In genomic region chr18:51151568-51152511, GRCh38 we compare ENCODE assay signal across 8 cellular contexts. TPM values are rescaled to one million over a fixed set of nuclear protein-coding genes. Genes with fewer than 3 reads are reported as not detected.
A peak's percentile ranks its signal among the peaks of the same experiment; 100 is the strongest.
DNase-seq lines count a peak whose midpoint lies in the region; ATAC-seq and TF ChIP-seq lines count a peak whose summit lies in the region.

No MANE protein-coding gene starts in this region.

- no peak overlapping the region for H3K23ac ChIP-seq in H9 (ENCODE audit: insufficient read length, low read depth, low read length)

- no peaks in the 10 kb centered on the region for H3K4me1 ChIP-seq in H9 (ENCODE audit: insufficient read depth, low read length)

- peaks cover 21% of the 10 kb centered on the region for H3K4me1 Mint-ChIP-seq in CD14-positive monocyte
- peaks cover 4 to 5% of the 10 kb centered on the region in 2 experiments for H3K4me1 Mint-ChIP-seq in H9
- H3K4me1 Mint-ChIP-seq in WTC11 = no peaks in the 10 kb centered on the region

- no peak overlapping the region for H4K5ac ChIP-seq in H9 (ENCODE audit: insufficient read length, low read depth, low read length)

- POLR2A ChIA-PET in WTC11 (lab: Charles Lee) = no interaction called here

- no peak overlapping the region for H3K18ac ChIP-seq in H9 (ENCODE audit: insufficient read length, low read depth, low read length)

- DNase-seq in CD14-positive monocyte (ENCODE audit: low spot score) = no peak
- peak; percentile 23 for DNase-seq in H9
- DNase-seq in WTC11 (ENCODE audit: low spot score) = no peak
- peak; percentile 50 for DNase-seq in effector CD4-positive, alpha-beta T cell
- peak; percentile 55 to 70 for DNase-seq in stimulated activated CD8-positive, alpha-beta memory T cell treated with anti-CD3 and anti-CD28 coated beads, Interleukin-7, amount 100 ng/mL, for 48 hours (ENCODE audit: extremely low read depth in 1 of 2, low read depth in 1 of 2)
- DNase-seq in NCI-H748 (lab: John Stamatoyannopoulos, UW; ENCODE audit: unreplicated experiment) = no peak
- no peak for DNase-seq in KG1 (lab: John Stamatoyannopoulos, UW)
- no peak for DNase-seq in cerebellar nuclear complex (lab: John Stamatoyannopoulos, UW)

- no peak overlapping the region for H3K9ac ChIP-seq in H9 (ENCODE audit: extremely low read depth, insufficient read length, low read length)

- H3K4me3 Mint-ChIP-seq in CD14-positive monocyte (peak overlapping the region; percentile 24 to 46), H9 (no peak overlapping the region), WTC11 (no peak overlapping the region)

- H3K9me3 ChIP-seq in H9 (ENCODE audit: control insufficient read depth, low read depth, low read length) = no peaks in the 10 kb centered on the region

- H3K56ac ChIP-seq in H9 (ENCODE audit: insufficient read length, low read depth, low read length) = no peak overlapping the region

- H2AK5ac ChIP-seq in H9 (ENCODE audit: insufficient read length, low read length) = no peak overlapping the region

- H3K27me3 ChIP-seq in H9 (ENCODE audit: insufficient read depth, low read length) = no peaks in the 10 kb centered on the region

- H2BK20ac ChIP-seq in H9 (ENCODE audit: low read depth, low read length, poor library complexity, severe bottlenecking) = no peak overlapping the region

- H4K91ac ChIP-seq in H9 (ENCODE audit: insufficient read length, low read depth, low read length) = no peak overlapping the region

- H3K9me3 Mint-ChIP-seq in CD14-positive monocyte (peaks cover 0 to 3% (median 0%) of the 10 kb centered on the region in 7 donors), H9 (no peaks in the 10 kb centered on the region; a peak in 1 of 5 replicates), WTC11 (peaks cover 14% of the 10 kb centered on the region; the same call in 1 of the 2 replicates)

- ATAC-seq in WTC11 = peak; percentile 36; the same call in 1 of the 2 replicates

- H2BK12ac ChIP-seq in H9 (ENCODE audit: insufficient read length, low read depth, low read length) = no peak overlapping the region

- peaks cover 7 to 10% (median 7%) of the 10 kb centered on the region in 3 donors for H3K27me3 Mint-ChIP-seq in CD14-positive monocyte (ENCODE audit: low read depth in 3 of 3)
- no peaks in the 10 kb centered on the region for H3K27me3 Mint-ChIP-seq in H9 (ENCODE audit: low read depth)
- no peaks in the 10 kb centered on the region for H3K27me3 Mint-ChIP-seq in WTC11 (ENCODE audit: low read depth)

- TF ChIP-seq CTCF in CD14-positive monocyte (IDR thresholded peaks at IDR 0.05) = no peak
- TF ChIP-seq CTCF in H9 (conservative IDR thresholded peaks at IDR 0.05) = no peak
- no peak for TF ChIP-seq CTCF in WTC11 (IDR thresholded peaks at IDR 0.05)

- H2BK120ac ChIP-seq in H9 (ENCODE audit: low read depth, low read length, poor library complexity, severe bottlenecking) = no peak overlapping the region

- H2BK5ac ChIP-seq in H9 (ENCODE audit: insufficient read length, low read length) = no peak overlapping the region

- WGBS in H9 (ENCODE audit: extremely low coverage, insufficient read length, low lambda C conversion rate) = no CpG with 5 or more reads among the region's 26 CpGs

- no peak overlapping the region for H3K14ac ChIP-seq in H9 (ENCODE audit: insufficient read depth, low read length)

- no peak overlapping the region for H3T11ph ChIP-seq in H9 (ENCODE audit: low read length)

- H2BK15ac ChIP-seq in H9 (ENCODE audit: low read depth, low read length) = no peak overlapping the region

- no peaks in the 10 kb centered on the region for H3K36me3 Mint-ChIP-seq in CD14-positive monocyte
- peaks cover 0 to 4% (median 4%) of the 10 kb centered on the region in 3 experiments; a peak in 2 of 7 replicates for H3K36me3 Mint-ChIP-seq in H9 (ENCODE audit: insufficient read depth in 1 of 3, low read depth in 3 of 3)
- no peaks in the 10 kb centered on the region; the same call in 1 of the 2 replicates for H3K36me3 Mint-ChIP-seq in WTC11

- H3K4ac ChIP-seq in H9 (ENCODE audit: low read depth, low read length) = no peak overlapping the region

- H3K23me2 ChIP-seq in H9 (ENCODE audit: insufficient read length, low read depth, low read length, poor library complexity, severe bottlenecking) = no peaks in the 10 kb centered on the region

- H3K27ac ChIP-seq in H9 (ENCODE audit: insufficient read length, low read depth, low read length) = no peak overlapping the region

- no peak overlapping the region for H2AFZ ChIP-seq in H9 (ENCODE audit: low read length)

- no peaks in the 10 kb centered on the region for H3K79me1 ChIP-seq in H9 (ENCODE audit: insufficient read depth, low read depth, low read length, poor library complexity, severe bottlenecking)

- no peaks in the 10 kb centered on the region for H4K20me1 ChIP-seq in H9 (ENCODE audit: control insufficient read depth, insufficient read depth, insufficient read length)

- H4K8ac ChIP-seq in H9 (replicated peaks; ENCODE audit: insufficient read length, low read depth, low read length) = no peak overlapping the region

- no peak overlapping the region for H3K4me2 ChIP-seq in H9 (ENCODE audit: insufficient read depth, insufficient read length, low read length)

- intact Hi-C loops in CD14-positive monocyte (cut with micrococcal nuclease) = no loop called here

- H3K79me2 ChIP-seq in H9 (ENCODE audit: insufficient read depth, low read length) = no peaks in the 10 kb centered on the region

- H3K27ac Mint-ChIP-seq in CD14-positive monocyte (peak overlapping the region in 1 of 7 donors; percentile 26), H9 (0 out of 7 replicates have a peak overlapping the region, but pooled peaks of 1 of the 3 experiments have one; percentile 50), WTC11 (0 out of 2 replicates have a peak overlapping the region, but pooled peaks have one; percentile 19)

- CTCF ChIA-PET in WTC11 (lab: Charles Lee) = interaction anchor here (0.6 to 1.1 kb wide), 5 partner anchors 13 to 691 kb away, joined by 3 to 7 read pairs (median 3); no protein-coding TSS in a partner anchor

TF ChIP-seq in WTC11, 78 proteins besides CTCF, POLR2A, EP300 and RAD21:
- no peak for TF ChIP-seq AR (CRISPR knock-in tag; IDR thresholded peaks at IDR 0.05)

RNA-seq across cellular contexts. Expression of gene MEX3C, which starts 45.6 kb away (rescaled TPM):
- polyA plus RNA-seq in CD14-positive monocyte = 1 to 10 TPM; 2.3 to 5.2 TPM
- total RNA-seq in H9 (2021) = 98.1 and 99.2 TPM in 2 replicates
- total RNA-seq in WTC11 (2021) = 70.4 to 79.4 TPM (median 73.9 TPM) in 3 replicates

Comparison
In these comparisons a context has a peak if more than half of its experiments do, and no peak if none do; other contexts are left out.
1. DNase-seq: peak in H9 (single experiment), effector CD4-positive, alpha-beta T cell (single experiment) and stimulated activated CD8-positive, alpha-beta memory T cell treated with anti-CD3 and anti-CD28 coated beads, Interleukin-7, amount 100 ng/mL, for 48 hours (2 of 2); none in CD14-positive monocyte (single experiment), WTC11 (single experiment), NCI-H748 (single experiment), KG1 (single experiment) and cerebellar nuclear complex (0 of 2).
2. H3K4me3 Mint-ChIP-seq: peak in CD14-positive monocyte (2 of 2); none in H9 (0 of 2) and WTC11 (single experiment).